ENCODE assay signal across 8 cellular contexts in genomic region chr9:92963831-92964606, GRCh38. TPM values are rescaled to one million over a fixed set of nuclear protein-coding genes. Genes with fewer than 3 reads are reported as not detected.
DNase-seq lines count a peak whose midpoint lies in the region; ATAC-seq and TF ChIP-seq lines count a peak whose summit lies in the region.
"Had no signal": no experiment of that assay in that cellular context is flagged by ENCODE, and none has a peak within 500 bp of the region (broad histone marks: within the 10 kb centered on the region; RNA-seq: fewer than 3 reads in every experiment).

No MANE protein-coding gene starts in this region.

- no peaks in the 10 kb centered on the region for H3K9me3 ChIP-seq in effector memory CD4-positive, alpha-beta T cell (ENCODE audit: control insufficient read depth, low read length)
- peaks cover 0 to 5% (median 0%) of the 10 kb centered on the region in 4 donors for H3K9me3 ChIP-seq in sigmoid colon

- no peaks in the 10 kb centered on the region for H3K36me3 ChIP-seq in effector memory CD4-positive, alpha-beta T cell (ENCODE audit: control insufficient read depth, insufficient read depth, low read length)
- no peaks in the 10 kb centered on the region for H3K36me3 ChIP-seq in sigmoid colon

- H3K4me1 ChIP-seq in effector memory CD4-positive, alpha-beta T cell (ENCODE audit: control insufficient read depth, insufficient read depth, low read length, poor library complexity, severe bottlenecking): peaks cover 63% of the 10 kb centered on the region
- H3K4me1 ChIP-seq in sigmoid colon: no peaks in the 10 kb centered on the region

- peak overlapping the region; percentile 86 for H3K4me3 ChIP-seq in effector memory CD4-positive, alpha-beta T cell (ENCODE audit: insufficient read depth, low read depth, low read length, poor library complexity, severe bottlenecking)
- peak overlapping the region; percentile 1 to 38 (median 24) for H3K4me3 ChIP-seq in sigmoid colon

- DNase-seq in activated CD4-positive, CD25-positive, alpha-beta regulatory T cell treated with anti-CD3 and anti-CD28 coated beads, Interleukin-2, amount 50 U/mL, for 16 hours (ENCODE audit: low read depth, low spot score): peak; percentile 55
- peak; percentile 55 to 68 (median 62) for DNase-seq in effector memory CD4-positive, alpha-beta T cell
- DNase-seq in sigmoid colon: no peak
- DNase-seq in inferior parietal cortex (ENCODE audit: extremely low spot score): no peak
- no peak for DNase-seq in 8988T

- intact Hi-C loops in sigmoid colon (cut with DNase I): no loop called here

- H3K27ac ChIP-seq in effector memory CD4-positive, alpha-beta T cell (ENCODE audit: insufficient read depth, low read length, poor library complexity, severe bottlenecking): peak overlapping the region; percentile 90
- peak overlapping the region; percentile 14 to 44 (median 22) for H3K27ac ChIP-seq in sigmoid colon

- no peak for TF ChIP-seq POLR2A in sigmoid colon (IDR thresholded peaks at IDR 0.05)

- TF ChIP-seq EP300 in sigmoid colon (IDR thresholded peaks at IDR 0.05): no peak

- 45 to 73% methylated on average over 16 of the region's 16 CpGs for WGBS in sigmoid colon, 2 donors

- TF ChIP-seq CTCF in sigmoid colon (IDR thresholded peaks at IDR 0.05): no peak

- ATAC-seq in GM19438 (IDR thresholded peaks at IDR 0.05; ENCODE audit: low read depth, unreplicated experiment) (peak; percentile 86), HG03439 (IDR thresholded peaks at IDR 0.05; ENCODE audit: unreplicated experiment) (peak; percentile 70)

- H3K27me3 ChIP-seq in effector memory CD4-positive, alpha-beta T cell (replicated peaks; ENCODE audit: control insufficient read depth, insufficient read depth, low read length, poor library complexity, severe bottlenecking): no peaks in the 10 kb centered on the region
- no peaks in the 10 kb centered on the region for H3K27me3 ChIP-seq in sigmoid colon

RNA-seq across cellular contexts. Expression of gene FGD3, which starts 16.7 kb away (rescaled TPM):
- total RNA-seq in sigmoid colon: 1 to 10 TPM; 2.5 to 5.3 (median 4.2) TPM
- 10 to 100 TPM in 1 of 3 donors, 1 to 10 TPM in 2; 1.8 to 18.0 (median 2.5) TPM for polyA plus RNA-seq in sigmoid colon
- total RNA-seq: pulmonary artery endothelial cell had no signal

Comparison
In these comparisons a context has a peak if more than half of its experiments do, and no peak if none do; other contexts are left out.
1. DNase-seq: peak in activated CD4-positive, CD25-positive, alpha-beta regulatory T cell treated with anti-CD3 and anti-CD28 coated beads, Interleukin-2, amount 50 U/mL, for 16 hours (single experiment) and effector memory CD4-positive, alpha-beta T cell (3 of 3); none in sigmoid colon (single experiment), inferior parietal cortex (single experiment) and 8988T (single experiment).